22 cellular contexts compared by ENCODE assay signal in the genomic region with DNA sequence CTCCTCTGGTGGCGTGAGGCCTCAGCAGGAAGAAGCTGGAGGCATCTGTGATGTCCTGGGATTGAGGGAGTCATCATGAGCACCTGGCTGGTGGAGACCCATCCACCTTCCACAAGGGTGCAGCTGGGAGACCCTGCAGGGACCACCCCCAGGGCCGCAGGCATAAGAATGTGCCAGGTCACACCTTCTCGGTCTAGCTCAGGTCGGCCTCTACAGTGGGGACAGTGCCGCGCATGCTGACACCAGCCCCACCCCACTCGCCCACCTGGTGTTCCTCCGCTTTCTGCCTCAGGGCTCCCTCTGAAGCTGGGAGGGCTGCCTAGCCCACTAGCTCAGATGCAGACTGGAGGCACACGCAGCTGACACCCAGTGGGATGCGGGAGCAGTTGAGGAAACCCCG. TPM values are rescaled to one million over a fixed set of nuclear protein-coding genes. Genes with fewer than 3 reads are reported as not detected.
"Had no signal": no experiment of that assay in that cellular context is flagged by ENCODE, and none has a peak within 500 bp of the region (broad histone marks: within the 10 kb centered on the region; RNA-seq: fewer than 3 reads in every experiment).

No MANE protein-coding gene starts in this region.

- H3K27me3 ChIP-seq: right atrium auricular region, stomach, tibial nerve, vagina had no signal

- H3K27ac Mint-ChIP-seq: effector memory CD8-positive, alpha-beta T cell; natural killer cell treated with Interleukin-12 subunit alpha and Interleukin-12 subunit beta and Interleukin-15 and Interleukin-18, amount 100 ng/mL, for 72 hours had no signal

- H3K9me3 Mint-ChIP-seq: effector memory CD8-positive, alpha-beta T cell; mesothelial cell of epicardium; naive B cell; natural killer cell treated with Interleukin-12 subunit alpha and Interleukin-12 subunit beta and Interleukin-15 and Interleukin-18, amount 100 ng/mL, for 72 hours; neural crest cell had no signal

- H3K4me1 ChIP-seq: parathyroid adenoma, prostate gland had no signal

- H3K4me3 Mint-ChIP-seq: effector memory CD8-positive, alpha-beta T cell; mesothelial cell of epicardium; naive B cell; natural killer cell treated with Interleukin-12 subunit alpha and Interleukin-12 subunit beta and Interleukin-15 and Interleukin-18, amount 100 ng/mL, for 72 hours; neural crest cell had no signal

- ATAC-seq: effector memory CD8-positive, alpha-beta T cell; left ventricle myocardium superior; mucosa of descending colon had no signal

- H3K36me3 ChIP-seq: prostate gland, right atrium auricular region, stomach, thoracic aorta, vagina had no signal

- DNase-seq: caudate nucleus; cerebellar nuclear complex; cortex of kidney; effector memory CD8-positive, alpha-beta T cell; erythroblast; left ventricle myocardium superior; mesenchymal stem cell; mucosa of descending colon; naive B cell; stimulated activated CD4-positive, alpha-beta T cell treated with anti-CD3 and anti-CD28 coated beads, Interleukin-4, amount 100 ng/mL, for 4 hours; stimulated activated naive CD4-positive, alpha-beta T cell; stomach had no signal

- H3K36me3 Mint-ChIP-seq: naive B cell; natural killer cell treated with Interleukin-12 subunit alpha and Interleukin-12 subunit beta and Interleukin-15 and Interleukin-18, amount 100 ng/mL, for 72 hours had no signal

- H3K9me3 ChIP-seq: mucosa of descending colon, prostate gland, right atrium auricular region, stomach, thoracic aorta, tibial nerve, vagina had no signal

- H3K4me3 ChIP-seq: mucosa of descending colon, prostate gland, right atrium auricular region, smooth muscle cell, stomach, thoracic aorta, tibial nerve, vagina had no signal

- H3K27ac ChIP-seq: parathyroid adenoma, prostate gland, right atrium auricular region, stomach, thoracic aorta, tibial nerve, vagina had no signal

RNA-seq across cellular contexts. Expression of gene AUNIP, which starts 22.0 kb away (rescaled TPM):
- total RNA-seq: left ventricle myocardium superior, right atrium auricular region, thoracic aorta, tibial nerve had no signal
